24 cellular contexts compared by ENCODE assay signal in genomic region chr15:92062505-92062904, GRCh38.
DNase-seq lines count a peak whose midpoint lies in the region; ATAC-seq, FAIRE-seq and TF ChIP-seq lines count a peak whose summit lies in the region.
"Had no signal": no experiment of that assay in that cellular context is flagged by ENCODE, and none has a peak within 500 bp of the region (broad histone marks: within the 10 kb centered on the region; RNA-seq: fewer than 3 reads in every experiment).

No MANE protein-coding gene starts in this region.

- H3K27me3 ChIP-seq in bronchial epithelial cell (ENCODE audit: control insufficient read depth, insufficient read depth, low read length) (no peaks in the 10 kb centered on the region), thoracic aorta (replicated peaks; ENCODE audit: insufficient read depth) (no peaks in the 10 kb centered on the region)
- H3K27me3 ChIP-seq: MG63 had no signal

- peak; percentile 65 to 87 for ATAC-seq in left cardiac atrium
- peak; percentile 27 for ATAC-seq in thoracic aorta (ENCODE audit: insufficient number of reproducible peaks, low FRiP score, low read depth)
- ATAC-seq in activated T-cell treated with anti-CD3 and anti-CD28 coated beads, Interleukin-2, amount 50 U/mL, for 4 hours, result no peak
- ATAC-seq in HG02610 (IDR thresholded peaks at IDR 0.05; ENCODE audit: unreplicated experiment), result no peak
- ATAC-seq: PC-3 had no signal

- H3K4me3 ChIP-seq in bronchial epithelial cell (ENCODE audit: low read depth, low read length) (no peak overlapping the region), thoracic aorta (no peak overlapping the region)
- H3K4me3 ChIP-seq: MG63 had no signal

- H3K36me3 Mint-ChIP-seq in activated T-cell treated with anti-CD3 and anti-CD28 coated beads, Interleukin-2, amount 50 U/mL, for 4 hours (ENCODE audit: insufficient read depth), result peaks cover 7% of the 10 kb centered on the region
- H3K36me3 Mint-ChIP-seq: IgD-negative memory B cell had no signal

- H3K9me3 Mint-ChIP-seq in activated T-cell treated with anti-CD3 and anti-CD28 coated beads, Interleukin-2, amount 50 U/mL, for 4 hours, result no peaks in the 10 kb centered on the region

- TF ChIP-seq CTCF in bronchial epithelial cell (IDR thresholded peaks at IDR 0.05; ENCODE audit: insufficient read depth, low read length, severe bottlenecking) (no peak), thoracic aorta (IDR thresholded peaks at IDR 0.05) (peak; percentile 27)

- in situ Hi-C loops in G401 (cut with HindIII; ENCODE audit: low sequenced_read_pairs), result no loop called here

- FAIRE-seq in bronchial epithelial cell (lab: Jason Lieb, UNC), result peak; percentile 50
- FAIRE-seq: H54 had no signal

- intact Hi-C loops in left cardiac atrium (cut with DNase I), result no loop called here

- peaks cover 9% of the 10 kb centered on the region for H3K4me1 Mint-ChIP-seq in activated T-cell treated with anti-CD3 and anti-CD28 coated beads, Interleukin-2, amount 50 U/mL, for 4 hours (ENCODE audit: low read depth)
- H3K4me1 Mint-ChIP-seq: IgD-negative memory B cell had no signal

- H3K27ac ChIP-seq in thoracic aorta, result peak overlapping the region; percentile 49 to 75
- H3K27ac ChIP-seq: C4-2B, HL-60 had no signal

- peaks cover 11 to 22% of the 10 kb centered on the region in 2 donors for H3K4me1 ChIP-seq in thoracic aorta (ENCODE audit: control insufficient read depth in 1 of 2, low read depth in 2 of 2)

- no peaks in the 10 kb centered on the region for H3K9me3 ChIP-seq in thoracic aorta
- H3K9me3 ChIP-seq: MG63 had no signal

- no peak overlapping the region for H3K4me3 Mint-ChIP-seq in activated T-cell treated with anti-CD3 and anti-CD28 coated beads, Interleukin-2, amount 50 U/mL, for 4 hours
- H3K4me3 Mint-ChIP-seq: HFFc6, IgD-negative memory B cell had no signal

- no peaks in the 10 kb centered on the region for H3K27me3 Mint-ChIP-seq in activated T-cell treated with anti-CD3 and anti-CD28 coated beads, Interleukin-2, amount 50 U/mL, for 4 hours (ENCODE audit: low read depth)

- no peaks in the 10 kb centered on the region for H3K36me3 ChIP-seq in bronchial epithelial cell (ENCODE audit: control insufficient read depth, insufficient read depth, low read length)
- H3K36me3 ChIP-seq in thoracic aorta, result no peaks in the 10 kb centered on the region
- H3K36me3 ChIP-seq: MG63 had no signal

- DNase-seq in G401 (ENCODE audit: low spot score), result peak; percentile 41
- no peak for DNase-seq in bronchial epithelial cell (ENCODE audit: low read depth)
- DNase-seq in left cardiac atrium, result no peak
- no peak for DNase-seq in thoracic aorta (ENCODE audit: low spot score)
- no peak for DNase-seq in activated T-cell treated with anti-CD3 and anti-CD28 coated beads, Interleukin-2, amount 50 U/mL, for 4 hours
- DNase-seq in GM19240 (ENCODE audit: insufficient read length, low spot score), result no peak
- DNase-seq: ACHN, AML-193, DMS79, HFFc6, Kasumi-1, MG63, NCI-H1048, NCI-H1436, NCI-H1930, NCI-H345, NCI-H524 treated with DMSO at 0.1 percent for 48 hours, PC-3, RPMI8226 had no signal

Comparison
In these comparisons a context has a peak if more than half of its experiments do, and no peak if none do; other contexts are left out.
1. ATAC-seq: peak in left cardiac atrium (2 of 2) and thoracic aorta (single experiment); none in activated T-cell treated with anti-CD3 and anti-CD28 coated beads, Interleukin-2, amount 50 U/mL, for 4 hours (0 of 2) and HG02610 (single experiment).